Comparison of ENCODE assay signal across 8 cellular contexts in the genomic region with DNA sequence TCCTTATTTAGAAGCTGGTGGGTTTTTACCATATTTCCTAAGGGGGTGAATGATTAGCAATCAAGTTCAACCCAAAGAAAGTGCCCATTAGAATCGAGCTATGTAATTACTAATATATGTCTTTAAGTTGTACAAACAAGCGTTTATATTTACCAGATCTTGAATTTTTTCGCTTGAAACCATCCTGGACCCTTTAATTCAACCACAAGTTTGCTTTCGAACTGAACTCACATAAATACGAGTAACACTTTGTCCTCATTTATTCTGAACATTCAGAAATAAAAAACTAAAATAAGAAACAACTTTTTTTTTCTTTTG. TPM values are rescaled to one million over a fixed set of nuclear protein-coding genes. Genes with fewer than 3 reads are reported as not detected.
A peak's percentile ranks its signal among the peaks of the same experiment; 100 is the strongest.
DNase-seq lines count a peak whose midpoint lies in the region; ATAC-seq and TF ChIP-seq lines count a peak whose summit lies in the region.

No MANE protein-coding gene starts in this region.

- H3K4me3 ChIP-seq in AG04449 (ENCODE audit: low read depth, low read length) (peak overlapping the region; percentile 89), HUES64 (ENCODE audit: low read length) (peak overlapping the region; percentile 68)

- H3K9ac ChIP-seq in HUES64 (ENCODE audit: low read depth, low read length) = peak overlapping the region; percentile 54; the same call in 1 of the 2 replicates

- peaks cover 32 to 42% of the 10 kb centered on the region in 2 donors for H3K4me1 Mint-ChIP-seq in natural killer cell treated with Interleukin-12 subunit alpha and Interleukin-12 subunit beta and Interleukin-15 and Interleukin-18, amount 100 ng/mL, for 72 hours (ENCODE audit: low read depth in 2 of 2)

- CTCF ChIA-PET in AG04449 (lab: Yijun Ruan, JAX) = interaction anchor here (1.0 kb wide), 2 partner anchors 9 to 13 kb away, joined by 3 to 7 read pairs; no protein-coding TSS in a partner anchor

- DNase-seq in AG04449 (ENCODE audit: low read depth, low spot score) (no peak), caudate nucleus (lab: John Stamatoyannopoulos, UW) (no peak), islet precursor cell (no peak), COLO668 (lab: John Stamatoyannopoulos, UW; ENCODE audit: unreplicated experiment) (no peak)
- DNase-seq in natural killer cell treated with Interleukin-12 subunit alpha and Interleukin-12 subunit beta and Interleukin-15 and Interleukin-18, amount 100 ng/mL, for 72 hours (ENCODE audit: low spot score) = no peak

- H3K9me3 Mint-ChIP-seq in natural killer cell treated with Interleukin-12 subunit alpha and Interleukin-12 subunit beta and Interleukin-15 and Interleukin-18, amount 100 ng/mL, for 72 hours = no peaks in the 10 kb centered on the region

- no peak for ATAC-seq in natural killer cell treated with Interleukin-12 subunit alpha and Interleukin-12 subunit beta and Interleukin-15 and Interleukin-18, amount 100 ng/mL, for 72 hours
- ATAC-seq in HG03280 (IDR thresholded peaks at IDR 0.05; ENCODE audit: unreplicated experiment) (no peak), GM18502 (IDR thresholded peaks at IDR 0.05; ENCODE audit: poor library complexity, unreplicated experiment) (no peak)

- H3K36me3 ChIP-seq in HUES64 (ENCODE audit: insufficient read depth, low read length) = peaks cover 35% of the 10 kb centered on the region

- H3K27ac ChIP-seq in HUES64 (ENCODE audit: low read depth, low read length) (no peak overlapping the region; the same call in 1 of the 2 replicates), caudate nucleus (ENCODE audit: low read depth, low read length) (peak overlapping the region; percentile 76)

- no peaks in the 10 kb centered on the region for H3K9me3 ChIP-seq in HUES64 (ENCODE audit: insufficient read depth, low read depth, low read length)

- H3K27me3 Mint-ChIP-seq in natural killer cell treated with Interleukin-12 subunit alpha and Interleukin-12 subunit beta and Interleukin-15 and Interleukin-18, amount 100 ng/mL, for 72 hours = no peaks in the 10 kb centered on the region

- H3K36me3 Mint-ChIP-seq in natural killer cell treated with Interleukin-12 subunit alpha and Interleukin-12 subunit beta and Interleukin-15 and Interleukin-18, amount 100 ng/mL, for 72 hours = peaks cover 27% of the 10 kb centered on the region

- H3K4me1 ChIP-seq in HUES64 (ENCODE audit: insufficient read depth, low read length) = peaks cover 44% of the 10 kb centered on the region

- peak overlapping the region; percentile 99 for H3K4me3 Mint-ChIP-seq in natural killer cell treated with Interleukin-12 subunit alpha and Interleukin-12 subunit beta and Interleukin-15 and Interleukin-18, amount 100 ng/mL, for 72 hours

- POLR2A ChIA-PET in AG04449 (lab: Yijun Ruan, JAX) = no interaction called here

- no peak for TF ChIP-seq CTCF in AG04449 (IDR thresholded peaks at IDR 0.05; ENCODE audit: insufficient read depth, low read length, missing control alignments)

- WGBS in HUES64 = 80% methylated on average over 4 of the region's 5 CpGs

- no peaks in the 10 kb centered on the region for H3K27me3 ChIP-seq in HUES64 (ENCODE audit: insufficient read depth, low read length)

- peak overlapping the region; percentile 95 to 99 for H3K27ac Mint-ChIP-seq in natural killer cell treated with Interleukin-12 subunit alpha and Interleukin-12 subunit beta and Interleukin-15 and Interleukin-18, amount 100 ng/mL, for 72 hours

RNA-seq across cellular contexts. Expression of a gene that starts 1.5 kb away (rescaled TPM):
- polyA plus RNA-seq in HUES64 (2013, experiment 1 of 2) = 114 TPM
- 134 TPM for polyA plus RNA-seq in HUES64 (2013, experiment 2 of 2)
- total RNA-seq in natural killer cell treated with Interleukin-12 subunit alpha and Interleukin-12 subunit beta and Interleukin-15 and Interleukin-18, amount 100 ng/mL, for 72 hours = 100 to 1,000 TPM; 140 to 152 TPM
